Comparison of ENCODE assay signal across 9 cellular contexts in genomic region chr12:96195845-96196451, GRCh38. TPM values are rescaled to one million over a fixed set of nuclear protein-coding genes. Genes with fewer than 3 reads are reported as not detected.
DNase-seq lines count a peak whose midpoint lies in the region; ATAC-seq and TF ChIP-seq lines count a peak whose summit lies in the region.
"Had no signal": no experiment of that assay in that cellular context is flagged by ENCODE, and none has a peak within 500 bp of the region (broad histone marks: within the 10 kb centered on the region; RNA-seq: fewer than 3 reads in every experiment).

No MANE protein-coding gene starts in this region.

- no peak for TF ChIP-seq POLR2A in breast epithelium (IDR thresholded peaks at IDR 0.05)

- H3K4me3 ChIP-seq in breast epithelium = peak overlapping the region; percentile 79 to 95 (median 83)

- peak overlapping the region; percentile 78 to 95 for H3K27ac ChIP-seq in breast epithelium
- H3K27ac ChIP-seq: 22Rv1 had no signal

- H3K36me3 ChIP-seq in breast epithelium = no peaks in the 10 kb centered on the region

- peaks cover 11% of the 10 kb centered on the region for H3K36me3 Mint-ChIP-seq in stimulated activated effector memory CD8-positive, alpha-beta T cell treated with anti-CD3 and anti-CD28 coated beads, Interleukin-12 subunit alpha, Interleukin-12 subunit beta, amount 100 ng/mL, for 72 hours

- peak; percentile 41 for DNase-seq in DMS 273 (lab: John Stamatoyannopoulos, UW; ENCODE audit: unreplicated experiment)
- DNase-seq in DMS 273 treated with DMSO at 0.1 percent for 48 hours (lab: John Stamatoyannopoulos, UW) = no peak
- peak in 4 of 5 donors; percentile 14 to 43 (median 32) for DNase-seq in T-helper 1 cell
- no peak for DNase-seq in breast epithelium (ENCODE audit: low spot score in 2 of 2)
- peak; percentile 59 for DNase-seq in kidney glomerular epithelial cell (lab: John Stamatoyannopoulos, UW)
- DNase-seq in stimulated activated effector memory CD8-positive, alpha-beta T cell treated with anti-CD3 and anti-CD28 coated beads, Interleukin-12 subunit alpha, Interleukin-12 subunit beta, amount 100 ng/mL, for 72 hours (ENCODE audit: low spot score in 2 of 2) = peak; percentile 18 to 67
- no peak for DNase-seq in GM20000 (ENCODE audit: low spot score)

- peak; percentile 12 for ATAC-seq in stimulated activated effector memory CD8-positive, alpha-beta T cell treated with anti-CD3 and anti-CD28 coated beads, Interleukin-12 subunit alpha, Interleukin-12 subunit beta, amount 100 ng/mL, for 72 hours
- ATAC-seq in GM21526 (IDR thresholded peaks at IDR 0.05; ENCODE audit: low FRiP score, unreplicated experiment) = no peak

- intact Hi-C loops in breast epithelium (cut with DNase I; ENCODE audit: low total_unique reads) = no loop called here

- no peaks in the 10 kb centered on the region for H3K9me3 ChIP-seq in breast epithelium

- H3K4me1 ChIP-seq in breast epithelium = no peaks in the 10 kb centered on the region

- H3K27me3 ChIP-seq in breast epithelium = no peaks in the 10 kb centered on the region

- TF ChIP-seq CTCF in breast epithelium (IDR thresholded peaks at IDR 0.05) (no peak), GM20000 (IDR thresholded peaks at IDR 0.05; ENCODE audit: extremely low read depth, missing control alignments) (no peak)

- H3K4me1 Mint-ChIP-seq in stimulated activated effector memory CD8-positive, alpha-beta T cell treated with anti-CD3 and anti-CD28 coated beads, Interleukin-12 subunit alpha, Interleukin-12 subunit beta, amount 100 ng/mL, for 72 hours = peaks cover 52% of the 10 kb centered on the region

- no peaks in the 10 kb centered on the region for H3K9me3 Mint-ChIP-seq in stimulated activated effector memory CD8-positive, alpha-beta T cell treated with anti-CD3 and anti-CD28 coated beads, Interleukin-12 subunit alpha, Interleukin-12 subunit beta, amount 100 ng/mL, for 72 hours

- H3K27ac Mint-ChIP-seq in stimulated activated effector memory CD8-positive, alpha-beta T cell treated with anti-CD3 and anti-CD28 coated beads, Interleukin-12 subunit alpha, Interleukin-12 subunit beta, amount 100 ng/mL, for 72 hours = peak overlapping the region; percentile 98

- H3K4me3 Mint-ChIP-seq in stimulated activated effector memory CD8-positive, alpha-beta T cell treated with anti-CD3 and anti-CD28 coated beads, Interleukin-12 subunit alpha, Interleukin-12 subunit beta, amount 100 ng/mL, for 72 hours = peak overlapping the region; percentile 94

RNA-seq across cellular contexts. Expression of gene ELK3, which starts 1.8 kb away (rescaled TPM):
- 10 to 100 TPM; 13.9 to 28.5 (median 16.5) TPM for total RNA-seq in breast epithelium

Comparison
In these comparisons a context has a peak if more than half of its experiments do, and no peak if none do; other contexts are left out.
1. DNase-seq: peak in DMS 273 (single experiment), T-helper 1 cell (4 of 5), kidney glomerular epithelial cell (single experiment) and stimulated activated effector memory CD8-positive, alpha-beta T cell treated with anti-CD3 and anti-CD28 coated beads, Interleukin-12 subunit alpha, Interleukin-12 subunit beta, amount 100 ng/mL, for 72 hours (2 of 2); none in DMS 273 treated with DMSO at 0.1 percent for 48 hours (single experiment), breast epithelium (0 of 2) and GM20000 (single experiment).